Comparison of ENCODE assay signal across 8 cellular contexts in the genomic region with DNA sequence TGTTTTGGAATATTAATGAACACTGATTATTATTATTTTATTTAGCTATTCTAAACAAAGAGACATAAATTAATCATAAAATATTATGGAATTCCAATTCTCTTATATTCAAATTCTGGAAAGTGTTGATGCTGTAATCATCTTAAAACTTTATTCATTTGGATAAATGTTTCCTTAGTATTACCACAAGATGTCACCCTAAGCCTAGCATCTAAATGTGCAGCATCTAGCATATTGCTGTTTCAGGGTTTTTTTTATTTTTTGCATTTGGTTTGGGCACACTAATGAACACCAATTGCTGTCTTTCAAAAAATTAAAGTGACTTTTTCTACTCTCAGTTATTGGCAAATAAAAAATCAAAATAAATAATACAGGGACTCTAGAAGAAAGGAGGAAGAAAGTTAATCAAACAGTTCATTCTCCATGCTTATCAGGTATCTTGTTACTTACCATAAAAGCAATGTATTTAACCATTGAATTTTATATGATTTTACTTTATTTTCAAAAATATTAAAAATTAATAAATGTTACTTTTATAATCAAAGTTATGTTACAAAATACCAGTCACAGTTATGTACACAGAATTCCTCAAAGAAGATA. TPM values are rescaled to one million over a fixed set of nuclear protein-coding genes. Genes with fewer than 3 reads are reported as not detected.
DNase-seq lines count a peak whose midpoint lies in the region; FAIRE-seq and TF ChIP-seq lines count a peak whose summit lies in the region.

No MANE protein-coding gene starts in this region.

- TF ChIP-seq CTCF in right atrium auricular region (IDR thresholded peaks at IDR 0.05) (peak; percentile 22 to 67), spleen (IDR thresholded peaks at IDR 0.05 in 8 of 11, conservative IDR thresholded peaks at IDR 0.05 in 3 of 11) (peak; percentile 16 to 63 (median 53))

- H3K27me3 ChIP-seq in adipocyte (replicated peaks; ENCODE audit: control insufficient read depth, insufficient read depth, low read length) (no peaks in the 10 kb centered on the region), right atrium auricular region (no peaks in the 10 kb centered on the region), spleen (replicated peaks in 1 of 7) (no peaks in the 10 kb centered on the region)

- no peaks in the 10 kb centered on the region for H3K9me3 ChIP-seq in adipocyte (ENCODE audit: control insufficient read depth, low read length)
- H3K9me3 ChIP-seq in right atrium auricular region: no peaks in the 10 kb centered on the region
- no peaks in the 10 kb centered on the region for H3K9me3 ChIP-seq in spleen

- TF ChIP-seq POLR2A in H54 (IDR thresholded peaks at IDR 0.05; ENCODE audit: low read depth, low read length): no peak
- TF ChIP-seq POLR2A in spleen (IDR thresholded peaks at IDR 0.05): no peak

- no peak overlapping the region for H3K27ac ChIP-seq in right atrium auricular region
- H3K27ac ChIP-seq in spleen: no peak overlapping the region

- intact Hi-C loops in spleen (cut with DNase I; ENCODE audit: low total_unique reads): loop anchor here (10.0 kb wide), 1 partner anchor 1041 kb away; no protein-coding TSS in a partner anchor

- H3K4me3 ChIP-seq in adipocyte (ENCODE audit: low read length) (no peak overlapping the region), right atrium auricular region (no peak overlapping the region), spleen (no peak overlapping the region)

- peak; percentile 50 for DNase-seq in DMS 273 (lab: John Stamatoyannopoulos, UW; ENCODE audit: unreplicated experiment)
- no peak for DNase-seq in DMS 273 treated with DMSO at 0.1 percent for 48 hours (lab: John Stamatoyannopoulos, UW)
- peak; percentile 10 for DNase-seq in H54 (ENCODE audit: insufficient read length, low spot score)
- DNase-seq in NCI-H1930 (lab: John Stamatoyannopoulos, UW): peak; percentile 1 to 29
- DNase-seq in adipocyte (ENCODE audit: low read depth): peak; percentile 81
- DNase-seq in right atrium auricular region (ENCODE audit: low spot score): no peak
- no peak for DNase-seq in spleen
- no peak for DNase-seq in NK-92 treated with Interleukin-12 subunit alpha and Interleukin-12 subunit beta, amount 100 ng/mL, for 24 hours (lab: John Stamatoyannopoulos, UW)

- H3K36me3 ChIP-seq in adipocyte (ENCODE audit: control insufficient read depth, insufficient read depth, low read length, severe bottlenecking) (no peaks in the 10 kb centered on the region), right atrium auricular region (no peaks in the 10 kb centered on the region), spleen (no peaks in the 10 kb centered on the region)

- FAIRE-seq in H54 (lab: Jason Lieb, UNC): peak; percentile 90

- H3K4me1 ChIP-seq in adipocyte (ENCODE audit: control insufficient read depth, insufficient read depth, low read length) (no peaks in the 10 kb centered on the region), right atrium auricular region (no peaks in the 10 kb centered on the region), spleen (peaks cover 0 to 8% (median 0%) of the 10 kb centered on the region in 6 donors)

- no peak overlapping the region for H3K9ac ChIP-seq in adipocyte (ENCODE audit: low read length)

RNA-seq across cellular contexts. Expression of a gene that starts 31.8 kb away (rescaled TPM):
- 1 to 10 TPM; 6.6 to 6.7 TPM for total RNA-seq in right atrium auricular region
- 10 to 100 TPM in 3 of 7 donors, 1 to 10 TPM in 4; 5.8 to 12.7 (median 9.4) TPM for total RNA-seq in spleen
- polyA plus RNA-seq in spleen: under 1 TPM; 0.43 to 0.67 (median 0.50) TPM

RNA-seq across cellular contexts. Expression of a gene that starts 33.0 kb away (rescaled TPM):
- total RNA-seq in right atrium auricular region: 10 to 100 TPM; 37.2 to 63.7 TPM
- total RNA-seq in spleen: 10 to 100 TPM; 32.5 to 60.5 (median 44.4) TPM
- polyA plus RNA-seq in spleen: 10 to 100 TPM; 63.6 to 84.0 (median 80.7) TPM

RNA-seq across cellular contexts. Expression of a gene that starts 52.4 kb away (rescaled TPM):
- total RNA-seq in right atrium auricular region: 10 to 100 TPM; 33.8 to 70.6 TPM
- total RNA-seq in spleen: 10 to 100 TPM; 14.6 to 21.4 (median 18.9) TPM
- polyA plus RNA-seq in spleen: 10 to 100 TPM; 39.3 to 47.6 (median 45.5) TPM

Comparison
In these comparisons a context has a peak if more than half of its experiments do, and no peak if none do; other contexts are left out.
1. DNase-seq: peak in DMS 273 (single experiment), H54 (single experiment), NCI-H1930 (2 of 2) and adipocyte (single experiment); none in DMS 273 treated with DMSO at 0.1 percent for 48 hours (single experiment), right atrium auricular region (single experiment), spleen (single experiment) and NK-92 treated with Interleukin-12 subunit alpha and Interleukin-12 subunit beta, amount 100 ng/mL, for 24 hours (single experiment).